ENCODE assay signal across 1 cellular context in the genomic region with DNA sequence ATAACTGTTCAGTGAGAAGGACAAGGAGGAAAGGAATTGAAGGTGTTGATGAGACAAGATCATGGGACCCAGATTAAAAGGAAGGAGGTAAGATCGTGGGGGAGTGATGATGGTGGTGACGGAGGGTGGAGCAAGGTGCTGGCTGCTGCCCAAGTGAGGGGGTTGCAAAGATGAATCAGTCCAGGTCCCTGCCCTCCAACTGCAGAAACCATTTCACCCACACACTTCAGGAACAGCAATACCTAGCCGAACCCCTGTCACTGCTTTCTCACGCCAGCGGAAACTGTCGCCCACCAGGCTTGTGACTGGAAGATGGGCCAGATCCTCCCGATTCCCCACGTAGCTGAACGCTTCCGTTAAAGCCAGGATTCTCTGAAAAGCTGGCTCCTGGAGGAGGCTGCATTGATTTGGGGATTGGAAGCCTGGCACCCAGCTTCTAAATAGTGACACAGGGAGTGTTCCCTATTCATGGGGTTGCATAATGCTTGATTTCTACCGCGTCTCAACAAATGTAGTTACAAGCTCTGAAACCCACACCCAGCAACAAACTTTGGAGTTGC.
TF ChIP-seq lines count a peak whose summit lies in the region.

No MANE protein-coding gene starts in this region.

TF ChIP-seq in GM12878, 131 proteins besides CTCF, POLR2A, EP300 and RAD21 (continues in another document):
- no peak for TF ChIP-seq CBX3 (IDR thresholded peaks at IDR 0.05; ENCODE audit: borderline replicate concordance, low read depth)
- no peak for TF ChIP-seq ZNF207 (IDR thresholded peaks at IDR 0.05; ENCODE audit: borderline replicate concordance)
- TF ChIP-seq, protein P1, sequence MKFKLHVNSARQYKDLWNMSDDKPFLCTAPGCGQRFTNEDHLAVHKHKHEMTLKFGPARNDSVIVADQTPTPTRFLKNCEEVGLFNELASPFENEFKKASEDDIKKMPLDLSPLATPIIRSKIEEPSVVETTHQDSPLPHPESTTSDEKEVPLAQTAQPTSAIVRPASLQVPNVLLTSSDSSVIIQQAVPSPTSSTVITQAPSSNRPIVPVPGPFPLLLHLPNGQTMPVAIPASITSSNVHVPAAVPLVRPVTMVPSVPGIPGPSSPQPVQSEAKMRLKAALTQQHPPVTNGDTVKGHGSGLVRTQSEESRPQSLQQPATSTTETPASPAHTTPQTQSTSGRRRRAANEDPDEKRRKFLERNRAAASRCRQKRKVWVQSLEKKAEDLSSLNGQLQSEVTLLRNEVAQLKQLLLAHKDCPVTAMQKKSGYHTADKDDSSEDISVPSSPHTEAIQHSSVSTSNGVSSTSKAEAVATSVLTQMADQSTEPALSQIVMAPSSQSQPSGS (IDR thresholded peaks at IDR 0.05; ENCODE audit: low read length): no peak
- TF ChIP-seq, protein P2, sequence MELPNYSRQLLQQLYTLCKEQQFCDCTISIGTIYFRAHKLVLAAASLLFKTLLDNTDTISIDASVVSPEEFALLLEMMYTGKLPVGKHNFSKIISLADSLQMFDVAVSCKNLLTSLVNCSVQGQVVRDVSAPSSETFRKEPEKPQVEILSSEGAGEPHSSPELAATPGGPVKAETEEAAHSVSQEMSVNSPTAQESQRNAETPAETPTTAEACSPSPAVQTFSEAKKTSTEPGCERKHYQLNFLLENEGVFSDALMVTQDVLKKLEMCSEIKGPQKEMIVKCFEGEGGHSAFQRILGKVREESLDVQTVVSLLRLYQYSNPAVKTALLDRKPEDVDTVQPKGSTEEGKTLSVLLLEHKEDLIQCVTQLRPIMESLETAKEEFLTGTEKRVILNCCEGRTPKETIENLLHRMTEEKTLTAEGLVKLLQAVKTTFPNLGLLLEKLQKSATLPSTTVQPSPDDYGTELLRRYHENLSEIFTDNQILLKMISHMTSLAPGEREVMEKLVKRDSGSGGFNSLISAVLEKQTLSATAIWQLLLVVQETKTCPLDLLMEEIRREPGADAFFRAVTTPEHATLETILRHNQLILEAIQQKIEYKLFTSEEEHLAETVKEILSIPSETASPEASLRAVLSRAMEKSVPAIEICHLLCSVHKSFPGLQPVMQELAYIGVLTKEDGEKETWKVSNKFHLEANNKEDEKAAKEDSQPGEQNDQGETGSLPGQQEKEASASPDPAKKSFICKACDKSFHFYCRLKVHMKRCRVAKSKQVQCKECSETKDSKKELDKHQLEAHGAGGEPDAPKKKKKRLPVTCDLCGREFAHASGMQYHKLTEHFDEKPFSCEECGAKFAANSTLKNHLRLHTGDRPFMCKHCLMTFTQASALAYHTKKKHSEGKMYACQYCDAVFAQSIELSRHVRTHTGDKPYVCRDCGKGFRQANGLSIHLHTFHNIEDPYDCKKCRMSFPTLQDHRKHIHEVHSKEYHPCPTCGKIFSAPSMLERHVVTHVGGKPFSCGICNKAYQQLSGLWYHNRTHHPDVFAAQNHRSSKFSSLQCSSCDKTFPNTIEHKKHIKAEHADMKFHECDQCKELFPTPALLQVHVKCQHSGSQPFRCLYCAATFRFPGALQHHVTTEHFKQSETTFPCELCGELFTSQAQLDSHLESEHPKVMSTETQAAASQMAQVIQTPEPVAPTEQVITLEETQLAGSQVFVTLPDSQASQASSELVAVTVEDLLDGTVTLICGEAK (IDR thresholded peaks at IDR 0.05; ENCODE audit: borderline replicate concordance): no peak
- TF ChIP-seq CREM (IDR thresholded peaks at IDR 0.05; ENCODE audit: low read depth): no peak
- no peak for TF ChIP-seq SRF (IDR thresholded peaks at IDR 0.05; ENCODE audit: low read depth in 2 of 2, low read length in 2 of 2)
- TF ChIP-seq, protein P3, sequence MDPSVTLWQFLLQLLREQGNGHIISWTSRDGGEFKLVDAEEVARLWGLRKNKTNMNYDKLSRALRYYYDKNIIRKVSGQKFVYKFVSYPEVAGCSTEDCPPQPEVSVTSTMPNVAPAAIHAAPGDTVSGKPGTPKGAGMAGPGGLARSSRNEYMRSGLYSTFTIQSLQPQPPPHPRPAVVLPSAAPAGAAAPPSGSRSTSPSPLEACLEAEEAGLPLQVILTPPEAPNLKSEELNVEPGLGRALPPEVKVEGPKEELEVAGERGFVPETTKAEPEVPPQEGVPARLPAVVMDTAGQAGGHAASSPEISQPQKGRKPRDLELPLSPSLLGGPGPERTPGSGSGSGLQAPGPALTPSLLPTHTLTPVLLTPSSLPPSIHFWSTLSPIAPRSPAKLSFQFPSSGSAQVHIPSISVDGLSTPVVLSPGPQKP (IDR thresholded peaks at IDR 0.05; ENCODE audit: low read depth, low read length): no peak
- no peak for TF ChIP-seq CBFB (IDR thresholded peaks at IDR 0.05; ENCODE audit: low read depth)
- TF ChIP-seq, protein P4, sequence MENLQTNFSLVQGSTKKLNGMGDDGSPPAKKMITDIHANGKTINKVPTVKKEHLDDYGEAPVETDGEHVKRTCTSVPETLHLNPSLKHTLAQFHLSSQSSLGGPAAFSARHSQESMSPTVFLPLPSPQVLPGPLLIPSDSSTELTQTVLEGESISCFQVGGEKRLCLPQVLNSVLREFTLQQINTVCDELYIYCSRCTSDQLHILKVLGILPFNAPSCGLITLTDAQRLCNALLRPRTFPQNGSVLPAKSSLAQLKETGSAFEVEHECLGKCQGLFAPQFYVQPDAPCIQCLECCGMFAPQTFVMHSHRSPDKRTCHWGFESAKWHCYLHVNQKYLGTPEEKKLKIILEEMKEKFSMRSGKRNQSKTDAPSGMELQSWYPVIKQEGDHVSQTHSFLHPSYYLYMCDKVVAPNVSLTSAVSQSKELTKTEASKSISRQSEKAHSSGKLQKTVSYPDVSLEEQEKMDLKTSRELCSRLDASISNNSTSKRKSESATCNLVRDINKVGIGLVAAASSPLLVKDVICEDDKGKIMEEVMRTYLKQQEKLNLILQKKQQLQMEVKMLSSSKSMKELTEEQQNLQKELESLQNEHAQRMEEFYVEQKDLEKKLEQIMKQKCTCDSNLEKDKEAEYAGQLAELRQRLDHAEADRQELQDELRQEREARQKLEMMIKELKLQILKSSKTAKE (IDR thresholded peaks at IDR 0.05; ENCODE audit: low read depth, poor library complexity, severe bottlenecking): no peak
- no peak for TF ChIP-seq STAT1 (conservative IDR thresholded peaks at IDR 0.05)
- no peak for TF ChIP-seq HDGF (IDR thresholded peaks at IDR 0.05)
- TF ChIP-seq, protein P5, sequence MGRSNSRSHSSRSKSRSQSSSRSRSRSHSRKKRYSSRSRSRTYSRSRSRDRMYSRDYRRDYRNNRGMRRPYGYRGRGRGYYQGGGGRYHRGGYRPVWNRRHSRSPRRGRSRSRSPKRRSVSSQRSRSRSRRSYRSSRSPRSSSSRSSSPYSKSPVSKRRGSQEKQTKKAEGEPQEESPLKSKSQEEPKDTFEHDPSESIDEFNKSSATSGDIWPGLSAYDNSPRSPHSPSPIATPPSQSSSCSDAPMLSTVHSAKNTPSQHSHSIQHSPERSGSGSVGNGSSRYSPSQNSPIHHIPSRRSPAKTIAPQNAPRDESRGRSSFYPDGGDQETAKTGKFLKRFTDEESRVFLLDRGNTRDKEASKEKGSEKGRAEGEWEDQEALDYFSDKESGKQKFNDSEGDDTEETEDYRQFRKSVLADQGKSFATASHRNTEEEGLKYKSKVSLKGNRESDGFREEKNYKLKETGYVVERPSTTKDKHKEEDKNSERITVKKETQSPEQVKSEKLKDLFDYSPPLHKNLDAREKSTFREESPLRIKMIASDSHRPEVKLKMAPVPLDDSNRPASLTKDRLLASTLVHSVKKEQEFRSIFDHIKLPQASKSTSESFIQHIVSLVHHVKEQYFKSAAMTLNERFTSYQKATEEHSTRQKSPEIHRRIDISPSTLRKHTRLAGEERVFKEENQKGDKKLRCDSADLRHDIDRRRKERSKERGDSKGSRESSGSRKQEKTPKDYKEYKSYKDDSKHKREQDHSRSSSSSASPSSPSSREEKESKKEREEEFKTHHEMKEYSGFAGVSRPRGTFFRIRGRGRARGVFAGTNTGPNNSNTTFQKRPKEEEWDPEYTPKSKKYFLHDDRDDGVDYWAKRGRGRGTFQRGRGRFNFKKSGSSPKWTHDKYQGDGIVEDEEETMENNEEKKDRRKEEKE (IDR thresholded peaks at IDR 0.05): no peak
- TF ChIP-seq, protein P6, sequence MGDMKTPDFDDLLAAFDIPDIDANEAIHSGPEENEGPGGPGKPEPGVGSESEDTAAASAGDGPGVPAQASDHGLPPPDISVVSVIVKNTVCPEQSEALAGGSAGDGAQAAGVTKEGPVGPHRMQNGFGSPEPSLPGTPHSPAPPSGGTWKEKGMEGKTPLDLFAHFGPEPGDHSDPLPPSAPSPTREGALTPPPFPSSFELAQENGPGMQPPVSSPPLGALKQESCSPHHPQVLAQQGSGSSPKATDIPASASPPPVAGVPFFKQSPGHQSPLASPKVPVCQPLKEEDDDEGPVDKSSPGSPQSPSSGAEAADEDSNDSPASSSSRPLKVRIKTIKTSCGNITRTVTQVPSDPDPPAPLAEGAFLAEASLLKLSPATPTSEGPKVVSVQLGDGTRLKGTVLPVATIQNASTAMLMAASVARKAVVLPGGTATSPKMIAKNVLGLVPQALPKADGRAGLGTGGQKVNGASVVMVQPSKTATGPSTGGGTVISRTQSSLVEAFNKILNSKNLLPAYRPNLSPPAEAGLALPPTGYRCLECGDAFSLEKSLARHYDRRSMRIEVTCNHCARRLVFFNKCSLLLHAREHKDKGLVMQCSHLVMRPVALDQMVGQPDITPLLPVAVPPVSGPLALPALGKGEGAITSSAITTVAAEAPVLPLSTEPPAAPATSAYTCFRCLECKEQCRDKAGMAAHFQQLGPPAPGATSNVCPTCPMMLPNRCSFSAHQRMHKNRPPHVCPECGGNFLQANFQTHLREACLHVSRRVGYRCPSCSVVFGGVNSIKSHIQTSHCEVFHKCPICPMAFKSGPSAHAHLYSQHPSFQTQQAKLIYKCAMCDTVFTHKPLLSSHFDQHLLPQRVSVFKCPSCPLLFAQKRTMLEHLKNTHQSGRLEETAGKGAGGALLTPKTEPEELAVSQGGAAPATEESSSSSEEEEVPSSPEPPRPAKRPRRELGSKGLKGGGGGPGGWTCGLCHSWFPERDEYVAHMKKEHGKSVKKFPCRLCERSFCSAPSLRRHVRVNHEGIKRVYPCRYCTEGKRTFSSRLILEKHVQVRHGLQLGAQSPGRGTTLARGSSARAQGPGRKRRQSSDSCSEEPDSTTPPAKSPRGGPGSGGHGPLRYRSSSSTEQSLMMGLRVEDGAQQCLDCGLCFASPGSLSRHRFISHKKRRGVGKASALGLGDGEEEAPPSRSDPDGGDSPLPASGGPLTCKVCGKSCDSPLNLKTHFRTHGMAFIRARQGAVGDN (IDR thresholded peaks at IDR 0.05): no peak
- no peak for TF ChIP-seq ETV6 (conservative IDR thresholded peaks at IDR 0.05 in 1 of 2, IDR thresholded peaks at IDR 0.05 in 1 of 2; ENCODE audit: borderline replicate concordance in 1 of 2, low read depth in 1 of 2)
- TF ChIP-seq PAX5 (IDR thresholded peaks at IDR 0.05; ENCODE audit: borderline replicate concordance, low read depth, low read length): 0 out of 2 replicates have a peak, but pooled peaks have one; percentile 28
- TF ChIP-seq RFX5 (IDR thresholded peaks at IDR 0.05; ENCODE audit: low read depth, low read length): no peak
- no peak for TF ChIP-seq NR2C2 (IDR thresholded peaks at IDR 0.05; ENCODE audit: borderline replicate concordance, control insufficient read depth, insufficient read length, low read depth)
- TF ChIP-seq RB1 (IDR thresholded peaks at IDR 0.05; ENCODE audit: borderline replicate concordance): no peak
- no peak for TF ChIP-seq TCF7 (IDR thresholded peaks at IDR 0.05; ENCODE audit: borderline replicate concordance)
- 0 out of 2 replicates have a peak, but pooled peaks have one; percentile 22 for TF ChIP-seq BCL11A (IDR thresholded peaks at IDR 0.05; ENCODE audit: low read depth, low read length)
- TF ChIP-seq IKZF1 (conservative IDR thresholded peaks at IDR 0.05): peak; percentile 55
- TF ChIP-seq NR2C1 (IDR thresholded peaks at IDR 0.05): no peak
- no peak for TF ChIP-seq GABPA (IDR thresholded peaks at IDR 0.05; ENCODE audit: low read depth)
- TF ChIP-seq DPF2 (IDR thresholded peaks at IDR 0.05): peak; percentile 25; the same call in 1 of the 2 replicates
- TF ChIP-seq, protein P7, sequence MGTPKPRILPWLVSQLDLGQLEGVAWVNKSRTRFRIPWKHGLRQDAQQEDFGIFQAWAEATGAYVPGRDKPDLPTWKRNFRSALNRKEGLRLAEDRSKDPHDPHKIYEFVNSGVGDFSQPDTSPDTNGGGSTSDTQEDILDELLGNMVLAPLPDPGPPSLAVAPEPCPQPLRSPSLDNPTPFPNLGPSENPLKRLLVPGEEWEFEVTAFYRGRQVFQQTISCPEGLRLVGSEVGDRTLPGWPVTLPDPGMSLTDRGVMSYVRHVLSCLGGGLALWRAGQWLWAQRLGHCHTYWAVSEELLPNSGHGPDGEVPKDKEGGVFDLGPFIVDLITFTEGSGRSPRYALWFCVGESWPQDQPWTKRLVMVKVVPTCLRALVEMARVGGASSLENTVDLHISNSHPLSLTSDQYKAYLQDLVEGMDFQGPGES (IDR thresholded peaks at IDR 0.05): no peak
- no peak for TF ChIP-seq KDM1A (IDR thresholded peaks at IDR 0.05; ENCODE audit: borderline replicate concordance)
- TF ChIP-seq, protein P8, sequence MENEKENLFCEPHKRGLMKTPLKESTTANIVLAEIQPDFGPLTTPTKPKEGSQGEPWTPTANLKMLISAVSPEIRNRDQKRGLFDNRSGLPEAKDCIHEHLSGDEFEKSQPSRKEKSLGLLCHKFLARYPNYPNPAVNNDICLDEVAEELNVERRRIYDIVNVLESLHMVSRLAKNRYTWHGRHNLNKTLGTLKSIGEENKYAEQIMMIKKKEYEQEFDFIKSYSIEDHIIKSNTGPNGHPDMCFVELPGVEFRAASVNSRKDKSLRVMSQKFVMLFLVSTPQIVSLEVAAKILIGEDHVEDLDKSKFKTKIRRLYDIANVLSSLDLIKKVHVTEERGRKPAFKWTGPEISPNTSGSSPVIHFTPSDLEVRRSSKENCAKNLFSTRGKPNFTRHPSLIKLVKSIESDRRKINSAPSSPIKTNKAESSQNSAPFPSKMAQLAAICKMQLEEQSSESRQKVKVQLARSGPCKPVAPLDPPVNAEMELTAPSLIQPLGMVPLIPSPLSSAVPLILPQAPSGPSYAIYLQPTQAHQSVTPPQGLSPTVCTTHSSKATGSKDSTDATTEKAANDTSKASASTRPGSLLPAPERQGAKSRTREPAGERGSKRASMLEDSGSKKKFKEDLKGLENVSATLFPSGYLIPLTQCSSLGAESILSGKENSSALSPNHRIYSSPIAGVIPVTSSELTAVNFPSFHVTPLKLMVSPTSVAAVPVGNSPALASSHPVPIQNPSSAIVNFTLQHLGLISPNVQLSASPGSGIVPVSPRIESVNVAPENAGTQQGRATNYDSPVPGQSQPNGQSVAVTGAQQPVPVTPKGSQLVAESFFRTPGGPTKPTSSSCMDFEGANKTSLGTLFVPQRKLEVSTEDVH (IDR thresholded peaks at IDR 0.05; ENCODE audit: low read depth, partially characterized antibody): no peak
- no peak for TF ChIP-seq YY1 (IDR thresholded peaks at IDR 0.05; ENCODE audit: low read depth, low read length)
- TF ChIP-seq IKZF2 (IDR thresholded peaks at IDR 0.05): peak in 1 of 2 experiments; percentile 27; a peak in 2 of 4 replicates
- TF ChIP-seq NFIC (IDR thresholded peaks at IDR 0.05; ENCODE audit: low read depth, low read length): no peak
- no peak for TF ChIP-seq SUPT20H (IDR thresholded peaks at IDR 0.05; ENCODE audit: borderline replicate concordance, control insufficient read depth, low read depth, low read length)
- TF ChIP-seq BMI1 (IDR thresholded peaks at IDR 0.05; ENCODE audit: borderline replicate concordance): no peak
- TF ChIP-seq NFYA (IDR thresholded peaks at IDR 0.05; ENCODE audit: borderline replicate concordance, low read depth, low read length): no peak
